32 cellular contexts compared by ENCODE assay signal in the genomic region with DNA sequence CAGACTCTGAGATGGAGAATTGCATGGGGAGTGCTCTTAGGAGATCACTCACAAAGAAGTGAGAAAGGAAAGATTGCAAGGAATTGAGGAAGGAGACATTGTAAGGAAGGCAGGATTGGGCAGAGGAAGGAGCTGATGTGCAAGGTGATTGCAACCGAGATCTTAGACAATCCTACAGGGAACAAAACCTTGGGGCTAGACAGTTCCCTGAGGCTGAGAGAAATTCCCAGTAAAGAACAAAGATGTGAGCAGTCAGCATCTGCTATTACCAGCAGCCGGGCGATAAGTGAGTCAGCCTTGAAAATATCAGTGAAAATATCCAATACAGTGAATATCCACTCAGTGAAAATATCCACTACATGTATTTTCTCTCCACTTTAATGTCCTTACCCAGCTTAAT.
"Had no signal": no experiment of that assay in that cellular context is flagged by ENCODE, and none has a peak within 500 bp of the region (broad histone marks: within the 10 kb centered on the region; RNA-seq: fewer than 3 reads in every experiment).

No MANE protein-coding gene starts in this region.

- H3K27ac ChIP-seq: adrenal gland, ascending aorta, body of pancreas, brain microvascular endothelial cell, breast epithelium, cardiac muscle cell had no signal

- H3K4me3 ChIP-seq: adrenal gland, ascending aorta, body of pancreas, breast epithelium, cardiac muscle cell had no signal

- FAIRE-seq: astrocyte, bronchial epithelial cell had no signal

- H3K4me1 ChIP-seq: adrenal gland, ascending aorta, body of pancreas, breast epithelium had no signal

- H3K9me3 ChIP-seq: adrenal gland, ascending aorta, body of pancreas, breast epithelium had no signal

- DNase-seq: activated effector memory CD4-positive, alpha-beta T cell treated with anti-CD3 and anti-CD28 coated beads, Interleukin-2, amount 50 U/mL, for 16 hours; activated effector memory CD4-positive, alpha-beta T cell treated with Interleukin-2 at 50 U/mL for 16 hours; activated gamma-delta T cell; activated gamma-delta T cell treated with Interleukin-2 at 50 U/mL for 16 hours; activated naive CD4-positive, alpha-beta T cell; activated naive CD4-positive, alpha-beta T cell treated with anti-CD3 and anti-CD28 coated beads for 36 hours; activated naive CD4-positive, alpha-beta T cell treated with anti-CD3 and anti-CD28 coated beads, Interleukin-2, amount 10 ng/mL, durations not matched to agents 7 days and 5 days; activated naive CD4-positive, alpha-beta T cell treated with anti-CD3 and anti-CD28 coated beads, Interleukin-2, amount 50 U/mL, for 16 hours; activated naive CD4-positive, alpha-beta T cell treated with Interleukin-2 at 50 U/mL for 16 hours; activated naive CD8-positive, alpha-beta T cell treated with anti-CD3 and anti-CD28 coated beads for 36 hours; activated naive CD8-positive, alpha-beta T cell treated with anti-CD3 and anti-CD28 coated beads, Interleukin-2, amount 10 ng/mL, durations not matched to agents 7 days and 5 days; activated naive CD8-positive, alpha-beta T cell treated with anti-CD3 and anti-CD28 coated beads, Interleukin-2, amount 50 U/mL, for 24 hours; activated T-cell treated with anti-CD3 and anti-CD28 coated beads, Interleukin-2, amount 50 U/mL, for 1 hour; activated T-cell treated with anti-CD3 and anti-CD28 coated beads, Interleukin-2, amount 50 U/mL, for 24 hours; activated T-cell treated with anti-CD3 and anti-CD28 coated beads, Interleukin-2, amount 50 U/mL, for 4 hours; activated T-cell treated with anti-CD3 and anti-CD28 coated beads, Interleukin-2, amount 50 U/mL, for 48 hours; activated T-cell treated with anti-CD3 and anti-CD28 coated beads, Interleukin-2, amount 50 U/mL, for 72 hours; adrenal gland; amniotic stem cell; amygdala; anterior cingulate cortex; aorta; body of pancreas; brain microvascular endothelial cell; caudate nucleus; central memory CD4-positive, alpha-beta T cell; cerebellar nuclear complex had no signal

- H3K27me3 ChIP-seq: adrenal gland, ascending aorta, body of pancreas, brain microvascular endothelial cell, breast epithelium, cardiac muscle cell had no signal

- H3K36me3 ChIP-seq: adrenal gland, ascending aorta, brain microvascular endothelial cell, breast epithelium, cardiac muscle cell had no signal
